ENCODE assay signal across 2 cellular contexts in the genomic region with DNA sequence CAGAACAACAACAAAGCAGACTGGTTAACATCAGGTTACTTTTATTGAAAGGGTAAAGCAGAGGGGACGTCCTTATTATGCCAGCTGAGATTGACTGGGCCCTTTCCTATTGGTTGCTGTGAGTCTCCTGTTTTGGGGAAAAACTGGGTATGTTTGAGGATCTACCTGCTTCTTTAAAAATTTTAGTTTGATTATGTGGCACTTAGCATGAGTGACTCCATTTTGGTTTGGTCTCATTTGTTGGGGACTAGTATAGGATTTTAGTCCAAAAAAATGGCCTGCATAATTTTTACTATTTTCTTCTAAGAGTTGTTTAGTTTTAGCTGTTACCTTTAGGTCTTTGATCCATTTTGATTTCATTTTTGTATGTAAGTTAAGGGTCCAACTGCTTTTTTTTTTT.
TF ChIP-seq lines count a peak whose summit lies in the region.

No MANE protein-coding gene starts in this region.

TF ChIP-seq in GM23338, 12 proteins besides CTCF, POLR2A, EP300 and RAD21:
- TF ChIP-seq JUNB (IDR thresholded peaks at IDR 0.05; ENCODE audit: unreplicated experiment) (no peak), ZNF331 (CRISPR knock-in tag; IDR thresholded peaks at IDR 0.05; ENCODE audit: low read depth) (0 out of 2 replicates have a peak, but pooled peaks have one; percentile 2)

TF ChIP-seq in K562, 482 proteins besides CTCF, POLR2A, EP300 and RAD21:
- TF ChIP-seq CXXC5 (CRISPR knock-in tag; IDR thresholded peaks at IDR 0.05) = peak; percentile 22; the same call in 1 of the 2 replicates
- TF ChIP-seq, protein P1, sequence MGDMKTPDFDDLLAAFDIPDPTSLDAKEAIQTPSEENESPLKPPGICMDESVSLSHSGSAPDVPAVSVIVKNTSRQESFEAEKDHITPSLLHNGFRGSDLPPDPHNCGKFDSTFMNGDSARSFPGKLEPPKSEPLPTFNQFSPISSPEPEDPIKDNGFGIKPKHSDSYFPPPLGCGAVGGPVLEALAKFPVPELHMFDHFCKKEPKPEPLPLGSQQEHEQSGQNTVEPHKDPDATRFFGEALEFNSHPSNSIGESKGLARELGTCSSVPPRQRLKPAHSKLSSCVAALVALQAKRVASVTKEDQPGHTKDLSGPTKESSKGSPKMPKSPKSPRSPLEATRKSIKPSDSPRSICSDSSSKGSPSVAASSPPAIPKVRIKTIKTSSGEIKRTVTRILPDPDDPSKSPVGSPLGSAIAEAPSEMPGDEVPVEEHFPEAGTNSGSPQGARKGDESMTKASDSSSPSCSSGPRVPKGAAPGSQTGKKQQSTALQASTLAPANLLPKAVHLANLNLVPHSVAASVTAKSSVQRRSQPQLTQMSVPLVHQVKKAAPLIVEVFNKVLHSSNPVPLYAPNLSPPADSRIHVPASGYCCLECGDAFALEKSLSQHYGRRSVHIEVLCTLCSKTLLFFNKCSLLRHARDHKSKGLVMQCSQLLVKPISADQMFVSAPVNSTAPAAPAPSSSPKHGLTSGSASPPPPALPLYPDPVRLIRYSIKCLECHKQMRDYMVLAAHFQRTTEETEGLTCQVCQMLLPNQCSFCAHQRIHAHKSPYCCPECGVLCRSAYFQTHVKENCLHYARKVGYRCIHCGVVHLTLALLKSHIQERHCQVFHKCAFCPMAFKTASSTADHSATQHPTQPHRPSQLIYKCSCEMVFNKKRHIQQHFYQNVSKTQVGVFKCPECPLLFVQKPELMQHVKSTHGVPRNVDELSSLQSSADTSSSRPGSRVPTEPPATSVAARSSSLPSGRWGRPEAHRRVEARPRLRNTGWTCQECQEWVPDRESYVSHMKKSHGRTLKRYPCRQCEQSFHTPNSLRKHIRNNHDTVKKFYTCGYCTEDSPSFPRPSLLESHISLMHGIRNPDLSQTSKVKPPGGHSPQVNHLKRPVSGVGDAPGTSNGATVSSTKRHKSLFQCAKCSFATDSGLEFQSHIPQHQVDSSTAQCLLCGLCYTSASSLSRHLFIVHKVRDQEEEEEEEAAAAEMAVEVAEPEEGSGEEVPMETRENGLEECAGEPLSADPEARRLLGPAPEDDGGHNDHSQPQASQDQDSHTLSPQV (IDR thresholded peaks at IDR 0.05) = peak; percentile 82; the same call in 1 of the 2 replicates
- TF ChIP-seq ZNF311 (CRISPR knock-in tag; IDR thresholded peaks at IDR 0.05) = 0 out of 2 replicates have a peak, but pooled peaks have one; percentile 64
- no peak for TF ChIP-seq ZC3H11A (IDR thresholded peaks at IDR 0.05; ENCODE audit: low read depth, low read length)
- TF ChIP-seq DMBX1 (CRISPR knock-in tag; IDR thresholded peaks at IDR 0.05; ENCODE audit: borderline replicate concordance) = peak; percentile 66; the same call in 1 of the 2 replicates
- TF ChIP-seq, protein P2, sequence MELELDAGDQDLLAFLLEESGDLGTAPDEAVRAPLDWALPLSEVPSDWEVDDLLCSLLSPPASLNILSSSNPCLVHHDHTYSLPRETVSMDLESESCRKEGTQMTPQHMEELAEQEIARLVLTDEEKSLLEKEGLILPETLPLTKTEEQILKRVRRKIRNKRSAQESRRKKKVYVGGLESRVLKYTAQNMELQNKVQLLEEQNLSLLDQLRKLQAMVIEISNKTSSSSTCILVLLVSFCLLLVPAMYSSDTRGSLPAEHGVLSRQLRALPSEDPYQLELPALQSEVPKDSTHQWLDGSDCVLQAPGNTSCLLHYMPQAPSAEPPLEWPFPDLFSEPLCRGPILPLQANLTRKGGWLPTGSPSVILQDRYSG (tag; conservative IDR thresholded peaks at IDR 0.05; ENCODE audit: low read depth) = 0 out of 2 replicates have a peak, but pooled peaks have one; percentile 51
- TF ChIP-seq ZNF668 (CRISPR knock-in tag; IDR thresholded peaks at IDR 0.05) = 0 out of 2 replicates have a peak, but pooled peaks have one; percentile 26
- TF ChIP-seq ARNT (IDR thresholded peaks at IDR 0.05) = no peak
- TF ChIP-seq, protein P3, sequence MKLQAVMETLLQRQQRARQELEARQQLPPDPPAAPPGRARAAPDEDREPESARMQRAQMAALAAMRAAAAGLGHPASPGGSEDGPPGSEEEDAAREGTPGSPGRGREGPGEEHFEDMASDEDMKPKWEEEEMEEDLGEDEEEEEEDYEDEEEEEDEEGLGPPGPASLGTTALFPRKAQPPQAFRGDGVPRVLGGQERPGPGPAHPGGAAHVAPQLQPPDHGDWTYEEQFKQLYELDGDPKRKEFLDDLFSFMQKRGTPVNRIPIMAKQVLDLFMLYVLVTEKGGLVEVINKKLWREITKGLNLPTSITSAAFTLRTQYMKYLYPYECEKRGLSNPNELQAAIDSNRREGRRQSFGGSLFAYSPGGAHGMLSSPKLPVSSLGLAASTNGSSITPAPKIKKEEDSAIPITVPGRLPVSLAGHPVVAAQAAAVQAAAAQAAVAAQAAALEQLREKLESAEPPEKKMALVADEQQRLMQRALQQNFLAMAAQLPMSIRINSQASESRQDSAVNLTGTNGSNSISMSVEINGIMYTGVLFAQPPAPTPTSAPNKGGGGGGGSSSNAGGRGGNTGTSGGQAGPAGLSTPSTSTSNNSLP (IDR thresholded peaks at IDR 0.05; ENCODE audit: borderline replicate concordance, low read depth, low read length) = no peak
